In genomic region chr6:32984639-32985389, GRCh38 we compare ENCODE assay signal across 8 cellular contexts. TPM values are rescaled to one million over a fixed set of nuclear protein-coding genes. Genes with fewer than 3 reads are reported as not detected.
DNase-seq lines count a peak whose midpoint lies in the region; ATAC-seq, FAIRE-seq and TF ChIP-seq lines count a peak whose summit lies in the region.

No MANE protein-coding gene starts in this region.

- TF ChIP-seq CTCF in MM.1S (IDR thresholded peaks at IDR 0.05; ENCODE audit: low read length) = peak; percentile 90
- TF ChIP-seq CTCF in neutrophil (IDR thresholded peaks at IDR 0.05) = peak; percentile 75

- H3K79me2 ChIP-seq in MM.1S (ENCODE audit: low read length) = peaks cover 3% of the 10 kb centered on the region; the same call in 1 of the 2 replicates

- H3F3A ChIP-seq in MM.1S (ENCODE audit: insufficient read depth, low read length) = peaks cover 51% of the 10 kb centered on the region

- peaks cover 33% of the 10 kb centered on the region for H4K20me1 ChIP-seq in MM.1S (ENCODE audit: insufficient read depth, low read length)

- no peak overlapping the region for H3K9ac ChIP-seq in MM.1S (ENCODE audit: low read length)

- H3K27me3 ChIP-seq in MM.1S (replicated peaks; ENCODE audit: insufficient read depth, low read length) = no peaks in the 10 kb centered on the region
- H3K27me3 ChIP-seq in neutrophil = no peaks in the 10 kb centered on the region

- H3K9me2 ChIP-seq in MM.1S (replicated peaks; ENCODE audit: insufficient read depth, low read length) = no peaks in the 10 kb centered on the region

- H3K9me3 ChIP-seq in MM.1S (replicated peaks; ENCODE audit: insufficient read depth, low read length) (no peaks in the 10 kb centered on the region), neutrophil (no peaks in the 10 kb centered on the region)

- H3K27me3 Mint-ChIP-seq in activated T-cell treated with anti-CD3 and anti-CD28 coated beads, Interleukin-2, amount 50 U/mL, for 72 hours (ENCODE audit: low read depth) = no peaks in the 10 kb centered on the region

- H3K4me3 ChIP-seq in MM.1S (ENCODE audit: low read length) (no peak overlapping the region), neutrophil (ENCODE audit: low read depth in 1 of 2, low read length in 1 of 2) (no peak overlapping the region)

- ATAC-seq in GM18867 (IDR thresholded peaks at IDR 0.05; ENCODE audit: unreplicated experiment) = peak; percentile 56
- ATAC-seq in activated T-cell treated with anti-CD3 and anti-CD28 coated beads, Interleukin-2, amount 50 U/mL, for 72 hours (replicated peaks in 1 of 2) = peak; percentile 63 to 79

- H3K4me1 Mint-ChIP-seq in activated T-cell treated with anti-CD3 and anti-CD28 coated beads, Interleukin-2, amount 50 U/mL, for 72 hours (ENCODE audit: low read depth) = peaks cover 36% of the 10 kb centered on the region

- DNase-seq in MM.1S (peak; percentile 89), RPMI7951 (ENCODE audit: low read depth) (peak; percentile 81), fibroblast of peridontal ligament (ENCODE audit: extremely low read depth) (peak; percentile 83), superior temporal gyrus (ENCODE audit: extremely low spot score) (peak; percentile 93)
- DNase-seq in activated T-cell treated with anti-CD3 and anti-CD28 coated beads, Interleukin-2, amount 50 U/mL, for 72 hours = peak; percentile 87 to 89

- H3K4me2 ChIP-seq in MM.1S (ENCODE audit: low read depth, low read length) = peak overlapping the region; percentile 4; the same call in 1 of the 2 replicates

- H3K36me3 ChIP-seq in MM.1S (replicated peaks; ENCODE audit: insufficient read depth, low read length) = peaks cover 10% of the 10 kb centered on the region
- peaks cover 27% of the 10 kb centered on the region for H3K36me3 ChIP-seq in neutrophil

- H3K4me1 ChIP-seq in MM.1S (ENCODE audit: low read length) = peaks cover 16% of the 10 kb centered on the region; the same call in 1 of the 2 replicates
- H3K4me1 ChIP-seq in neutrophil (ENCODE audit: control insufficient read depth in 1 of 2, insufficient read depth in 1 of 2, low read depth in 1 of 2, low read length in 1 of 2) = no peaks in the 10 kb centered on the region

- FAIRE-seq in A204.1 (lab: Jason Lieb, UNC) = peak; percentile 48

- H3K4me3 Mint-ChIP-seq in activated T-cell treated with anti-CD3 and anti-CD28 coated beads, Interleukin-2, amount 50 U/mL, for 72 hours = no peak overlapping the region

- peak overlapping the region; percentile 9; the same call in 1 of the 2 replicates for H3K27ac ChIP-seq in MM.1S (ENCODE audit: low read length)
- no peak overlapping the region for H3K27ac ChIP-seq in neutrophil

- H3K36me3 Mint-ChIP-seq in activated T-cell treated with anti-CD3 and anti-CD28 coated beads, Interleukin-2, amount 50 U/mL, for 72 hours (ENCODE audit: insufficient read depth in 2 of 2) = peaks cover 4 to 15% of the 10 kb centered on the region in 2 donors

- no peaks in the 10 kb centered on the region for H3K9me3 Mint-ChIP-seq in activated T-cell treated with anti-CD3 and anti-CD28 coated beads, Interleukin-2, amount 50 U/mL, for 72 hours

- H2AFZ ChIP-seq in MM.1S (ENCODE audit: low read length) = no peak overlapping the region

- peak overlapping the region; percentile 8 for H3K27ac Mint-ChIP-seq in activated T-cell treated with anti-CD3 and anti-CD28 coated beads, Interleukin-2, amount 50 U/mL, for 72 hours

RNA-seq across cellular contexts. Expression of gene BRD2, which starts 16.4 kb away (rescaled TPM):
- total RNA-seq in RPMI7951 (2014; rRNA removed; shearing (Covaris generic)) = 77.5 and 82.1 TPM in 2 replicates
- 100 to 1,000 TPM; 238 to 291 TPM for total RNA-seq in activated T-cell treated with anti-CD3 and anti-CD28 coated beads, Interleukin-2, amount 50 U/mL, for 72 hours

RNA-seq across cellular contexts. Expression of gene HLA-DOA, which starts 24.6 kb away (rescaled TPM):
- total RNA-seq in RPMI7951 (2014; rRNA removed; shearing (Covaris generic)) = under 0.01 TPM in 1 of 2 replicates, not detected in the other
- 1 to 10 TPM; 3.1 to 3.9 TPM for total RNA-seq in activated T-cell treated with anti-CD3 and anti-CD28 coated beads, Interleukin-2, amount 50 U/mL, for 72 hours

RNA-seq across cellular contexts. Expression of gene HLA-DMA, which starts 31.9 kb away (rescaled TPM):
- 10.1 and 10.9 TPM in 2 replicates for total RNA-seq in RPMI7951 (2014; rRNA removed; shearing (Covaris generic))
- total RNA-seq in activated T-cell treated with anti-CD3 and anti-CD28 coated beads, Interleukin-2, amount 50 U/mL, for 72 hours = 10 to 100 TPM; 19.4 to 20.2 TPM

RNA-seq across cellular contexts. Expression of gene HLA-DMB, which starts 44.0 kb away (rescaled TPM):
- 2.5 and 3.1 TPM in 2 replicates for total RNA-seq in RPMI7951 (2014; rRNA removed; shearing (Covaris generic))
- 1 to 10 TPM; 3.4 to 3.6 TPM for total RNA-seq in activated T-cell treated with anti-CD3 and anti-CD28 coated beads, Interleukin-2, amount 50 U/mL, for 72 hours
